ENCODE assay signal across 1 cellular context in the genomic region with DNA sequence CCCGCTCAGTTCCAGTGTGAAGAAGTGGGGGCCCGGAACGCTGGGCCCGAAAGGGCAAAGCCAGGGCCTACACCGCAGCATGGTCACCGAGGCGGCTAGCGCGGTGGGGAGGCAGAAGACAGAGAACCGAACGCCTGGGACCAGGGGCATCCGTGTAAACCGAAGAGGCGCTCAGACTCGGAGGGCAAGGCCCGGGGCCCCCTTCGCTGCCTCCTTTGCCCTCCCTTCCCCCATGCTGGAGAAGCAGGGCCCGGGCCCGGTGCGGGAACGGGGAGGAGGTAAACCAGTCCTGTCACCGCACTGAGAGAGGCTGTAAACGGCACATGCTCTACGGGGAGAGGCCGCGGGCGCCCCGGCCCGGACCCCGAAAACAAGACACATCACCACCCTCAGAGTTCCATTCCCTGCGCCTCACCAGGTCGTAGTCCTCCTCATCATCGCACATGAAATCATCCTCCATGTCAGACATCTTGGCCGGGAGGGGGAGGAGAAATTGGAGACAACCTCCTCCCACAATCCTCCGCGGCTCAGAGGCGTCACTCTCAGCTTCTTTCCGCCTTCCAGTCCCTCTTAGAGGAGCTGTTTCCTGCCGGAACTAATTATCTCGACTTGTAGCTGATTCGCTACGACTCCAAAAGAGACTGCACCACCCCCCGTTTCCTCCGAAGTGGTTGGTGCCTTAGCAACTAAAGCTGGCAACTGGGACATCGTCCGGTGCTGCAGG.
TF ChIP-seq lines count a peak whose summit lies in the region.

A gene (minus strand): TSS at position 490 of the 724 bp plus-strand sequence. CDS start 21 bp downstream, at position 469.

TF ChIP-seq in HepG2, 621 proteins besides CTCF, POLR2A, EP300 and RAD21 (continued from another document and continues in another):
- peak; percentile 55 for TF ChIP-seq AGO1 (IDR thresholded peaks at IDR 0.05; ENCODE audit: low read depth, low read length, poor library complexity, severe bottlenecking)
- no peak for TF ChIP-seq GPN1 (CRISPR knock-in tag; IDR thresholded peaks at IDR 0.05; ENCODE audit: borderline replicate concordance)
- no peak for TF ChIP-seq SRSF1 (optimal IDR thresholded peaks at IDR 0.05; ENCODE audit: low read depth, low read length)
- no peak; the same call in 1 of the 2 replicates for TF ChIP-seq ZNF556 (CRISPR knock-in tag; IDR thresholded peaks at IDR 0.05; ENCODE audit: borderline replicate concordance)
- TF ChIP-seq AGO2 (optimal IDR thresholded peaks at IDR 0.05; ENCODE audit: low read depth, low read length) = peak; percentile 55
- TF ChIP-seq XRCC5 (optimal IDR thresholded peaks at IDR 0.05; ENCODE audit: low read length) = peak; percentile 98
- TF ChIP-seq, protein P1, sequence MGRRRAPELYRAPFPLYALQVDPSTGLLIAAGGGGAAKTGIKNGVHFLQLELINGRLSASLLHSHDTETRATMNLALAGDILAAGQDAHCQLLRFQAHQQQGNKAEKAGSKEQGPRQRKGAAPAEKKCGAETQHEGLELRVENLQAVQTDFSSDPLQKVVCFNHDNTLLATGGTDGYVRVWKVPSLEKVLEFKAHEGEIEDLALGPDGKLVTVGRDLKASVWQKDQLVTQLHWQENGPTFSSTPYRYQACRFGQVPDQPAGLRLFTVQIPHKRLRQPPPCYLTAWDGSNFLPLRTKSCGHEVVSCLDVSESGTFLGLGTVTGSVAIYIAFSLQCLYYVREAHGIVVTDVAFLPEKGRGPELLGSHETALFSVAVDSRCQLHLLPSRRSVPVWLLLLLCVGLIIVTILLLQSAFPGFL (CRISPR knock-in tag; IDR thresholded peaks at IDR 0.05) = no peak
- TF ChIP-seq KDM1A (CRISPR knock-in tag; IDR thresholded peaks at IDR 0.05) = no peak
- TF ChIP-seq TAF1 (CRISPR knock-in tag; IDR thresholded peaks at IDR 0.05) = peak; percentile 70; the same call in 1 of the 2 replicates
- peak; percentile 53 for TF ChIP-seq TEAD3 (CRISPR knock-in tag; optimal IDR thresholded peaks at IDR 0.05; ENCODE audit: borderline replicate concordance)
- peak; percentile 83 for TF ChIP-seq ATF1 (CRISPR knock-in tag; IDR thresholded peaks at IDR 0.05)
- peak; percentile 77 for TF ChIP-seq SRF (IDR thresholded peaks at IDR 0.05; ENCODE audit: low read depth, low read length)
- TF ChIP-seq, protein P2, sequence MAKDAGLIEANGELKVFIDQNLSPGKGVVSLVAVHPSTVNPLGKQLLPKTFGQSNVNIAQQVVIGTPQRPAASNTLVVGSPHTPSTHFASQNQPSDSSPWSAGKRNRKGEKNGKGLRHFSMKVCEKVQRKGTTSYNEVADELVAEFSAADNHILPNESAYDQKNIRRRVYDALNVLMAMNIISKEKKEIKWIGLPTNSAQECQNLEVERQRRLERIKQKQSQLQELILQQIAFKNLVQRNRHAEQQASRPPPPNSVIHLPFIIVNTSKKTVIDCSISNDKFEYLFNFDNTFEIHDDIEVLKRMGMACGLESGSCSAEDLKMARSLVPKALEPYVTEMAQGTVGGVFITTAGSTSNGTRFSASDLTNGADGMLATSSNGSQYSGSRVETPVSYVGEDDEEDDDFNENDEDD (CRISPR knock-in tag; IDR thresholded peaks at IDR 0.05; ENCODE audit: borderline replicate concordance) = peak; percentile 27; the same call in 1 of the 2 replicates
- peak; percentile 59; the same call in 1 of the 2 replicates for TF ChIP-seq MTA1 (CRISPR knock-in tag; IDR thresholded peaks at IDR 0.05; ENCODE audit: borderline replicate concordance)
- peak; percentile 9 for TF ChIP-seq DNMT3B (CRISPR knock-in tag; conservative IDR thresholded peaks at IDR 0.05)
- no peak for TF ChIP-seq SSRP1 (CRISPR knock-in tag; IDR thresholded peaks at IDR 0.05)
- TF ChIP-seq GATAD2A (CRISPR knock-in tag; IDR thresholded peaks at IDR 0.05) = peak; percentile 87
- TF ChIP-seq, protein P3, sequence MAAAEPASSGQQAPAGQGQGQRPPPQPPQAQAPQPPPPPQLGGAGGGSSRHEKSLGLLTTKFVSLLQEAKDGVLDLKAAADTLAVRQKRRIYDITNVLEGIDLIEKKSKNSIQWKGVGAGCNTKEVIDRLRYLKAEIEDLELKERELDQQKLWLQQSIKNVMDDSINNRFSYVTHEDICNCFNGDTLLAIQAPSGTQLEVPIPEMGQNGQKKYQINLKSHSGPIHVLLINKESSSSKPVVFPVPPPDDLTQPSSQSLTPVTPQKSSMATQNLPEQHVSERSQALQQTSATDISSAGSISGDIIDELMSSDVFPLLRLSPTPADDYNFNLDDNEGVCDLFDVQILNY (CRISPR knock-in tag; conservative IDR thresholded peaks at IDR 0.05) = no peak
- TF ChIP-seq, protein P4, sequence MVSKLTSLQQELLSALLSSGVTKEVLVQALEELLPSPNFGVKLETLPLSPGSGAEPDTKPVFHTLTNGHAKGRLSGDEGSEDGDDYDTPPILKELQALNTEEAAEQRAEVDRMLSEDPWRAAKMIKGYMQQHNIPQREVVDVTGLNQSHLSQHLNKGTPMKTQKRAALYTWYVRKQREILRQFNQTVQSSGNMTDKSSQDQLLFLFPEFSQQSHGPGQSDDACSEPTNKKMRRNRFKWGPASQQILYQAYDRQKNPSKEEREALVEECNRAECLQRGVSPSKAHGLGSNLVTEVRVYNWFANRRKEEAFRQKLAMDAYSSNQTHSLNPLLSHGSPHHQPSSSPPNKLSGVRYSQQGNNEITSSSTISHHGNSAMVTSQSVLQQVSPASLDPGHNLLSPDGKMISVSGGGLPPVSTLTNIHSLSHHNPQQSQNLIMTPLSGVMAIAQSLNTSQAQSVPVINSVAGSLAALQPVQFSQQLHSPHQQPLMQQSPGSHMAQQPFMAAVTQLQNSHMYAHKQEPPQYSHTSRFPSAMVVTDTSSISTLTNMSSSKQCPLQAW (CRISPR knock-in tag; IDR thresholded peaks at IDR 0.05) = peak; percentile 86
- peak; percentile 93 for TF ChIP-seq ZNF430 (CRISPR knock-in tag; IDR thresholded peaks at IDR 0.05)
- TF ChIP-seq PRPF4 (IDR thresholded peaks at IDR 0.05; ENCODE audit: low read depth, low read length, poor library complexity, severe bottlenecking) = no peak
- TF ChIP-seq IRF2 (CRISPR knock-in tag; IDR thresholded peaks at IDR 0.05) = peak; percentile 97
- TF ChIP-seq, protein P5, sequence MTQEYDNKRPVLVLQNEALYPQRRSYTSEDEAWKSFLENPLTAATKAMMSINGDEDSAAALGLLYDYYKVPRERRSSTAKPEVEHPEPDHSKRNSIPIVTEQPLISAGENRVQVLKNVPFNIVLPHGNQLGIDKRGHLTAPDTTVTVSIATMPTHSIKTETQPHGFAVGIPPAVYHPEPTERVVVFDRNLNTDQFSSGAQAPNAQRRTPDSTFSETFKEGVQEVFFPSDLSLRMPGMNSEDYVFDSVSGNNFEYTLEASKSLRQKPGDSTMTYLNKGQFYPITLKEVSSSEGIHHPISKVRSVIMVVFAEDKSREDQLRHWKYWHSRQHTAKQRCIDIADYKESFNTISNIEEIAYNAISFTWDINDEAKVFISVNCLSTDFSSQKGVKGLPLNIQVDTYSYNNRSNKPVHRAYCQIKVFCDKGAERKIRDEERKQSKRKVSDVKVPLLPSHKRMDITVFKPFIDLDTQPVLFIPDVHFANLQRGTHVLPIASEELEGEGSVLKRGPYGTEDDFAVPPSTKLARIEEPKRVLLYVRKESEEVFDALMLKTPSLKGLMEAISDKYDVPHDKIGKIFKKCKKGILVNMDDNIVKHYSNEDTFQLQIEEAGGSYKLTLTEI (CRISPR knock-in tag; conservative IDR thresholded peaks at IDR 0.05) = no peak
- TF ChIP-seq YEATS2 (CRISPR knock-in tag; IDR thresholded peaks at IDR 0.05; ENCODE audit: borderline replicate concordance) = peak; percentile 96
- no peak for TF ChIP-seq MTF2 (CRISPR knock-in tag; IDR thresholded peaks at IDR 0.05; ENCODE audit: borderline replicate concordance)
- TF ChIP-seq, protein P6, sequence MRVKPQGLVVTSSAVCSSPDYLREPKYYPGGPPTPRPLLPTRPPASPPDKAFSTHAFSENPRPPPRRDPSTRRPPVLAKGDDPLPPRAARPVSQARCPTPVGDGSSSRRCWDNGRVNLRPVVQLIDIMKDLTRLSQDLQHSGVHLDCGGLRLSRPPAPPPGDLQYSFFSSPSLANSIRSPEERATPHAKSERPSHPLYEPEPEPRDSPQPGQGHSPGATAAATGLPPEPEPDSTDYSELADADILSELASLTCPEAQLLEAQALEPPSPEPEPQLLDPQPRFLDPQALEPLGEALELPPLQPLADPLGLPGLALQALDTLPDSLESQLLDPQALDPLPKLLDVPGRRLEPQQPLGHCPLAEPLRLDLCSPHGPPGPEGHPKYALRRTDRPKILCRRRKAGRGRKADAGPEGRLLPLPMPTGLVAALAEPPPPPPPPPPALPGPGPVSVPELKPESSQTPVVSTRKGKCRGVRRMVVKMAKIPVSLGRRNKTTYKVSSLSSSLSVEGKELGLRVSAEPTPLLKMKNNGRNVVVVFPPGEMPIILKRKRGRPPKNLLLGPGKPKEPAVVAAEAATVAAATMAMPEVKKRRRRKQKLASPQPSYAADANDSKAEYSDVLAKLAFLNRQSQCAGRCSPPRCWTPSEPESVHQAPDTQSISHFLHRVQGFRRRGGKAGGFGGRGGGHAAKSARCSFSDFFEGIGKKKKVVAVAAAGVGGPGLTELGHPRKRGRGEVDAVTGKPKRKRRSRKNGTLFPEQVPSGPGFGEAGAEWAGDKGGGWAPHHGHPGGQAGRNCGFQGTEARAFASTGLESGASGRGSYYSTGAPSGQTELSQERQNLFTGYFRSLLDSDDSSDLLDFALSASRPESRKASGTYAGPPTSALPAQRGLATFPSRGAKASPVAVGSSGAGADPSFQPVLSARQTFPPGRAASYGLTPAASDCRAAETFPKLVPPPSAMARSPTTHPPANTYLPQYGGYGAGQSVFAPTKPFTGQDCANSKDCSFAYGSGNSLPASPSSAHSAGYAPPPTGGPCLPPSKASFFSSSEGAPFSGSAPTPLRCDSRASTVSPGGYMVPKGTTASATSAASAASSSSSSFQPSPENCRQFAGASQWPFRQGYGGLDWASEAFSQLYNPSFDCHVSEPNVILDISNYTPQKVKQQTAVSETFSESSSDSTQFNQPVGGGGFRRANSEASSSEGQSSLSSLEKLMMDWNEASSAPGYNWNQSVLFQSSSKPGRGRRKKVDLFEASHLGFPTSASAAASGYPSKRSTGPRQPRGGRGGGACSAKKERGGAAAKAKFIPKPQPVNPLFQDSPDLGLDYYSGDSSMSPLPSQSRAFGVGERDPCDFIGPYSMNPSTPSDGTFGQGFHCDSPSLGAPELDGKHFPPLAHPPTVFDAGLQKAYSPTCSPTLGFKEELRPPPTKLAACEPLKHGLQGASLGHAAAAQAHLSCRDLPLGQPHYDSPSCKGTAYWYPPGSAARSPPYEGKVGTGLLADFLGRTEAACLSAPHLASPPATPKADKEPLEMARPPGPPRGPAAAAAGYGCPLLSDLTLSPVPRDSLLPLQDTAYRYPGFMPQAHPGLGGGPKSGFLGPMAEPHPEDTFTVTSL (CRISPR knock-in tag; IDR thresholded peaks at IDR 0.05; ENCODE audit: borderline replicate concordance) = no peak
- no peak for TF ChIP-seq ADNP (CRISPR knock-in tag; IDR thresholded peaks at IDR 0.05)
- TF ChIP-seq, protein P7, sequence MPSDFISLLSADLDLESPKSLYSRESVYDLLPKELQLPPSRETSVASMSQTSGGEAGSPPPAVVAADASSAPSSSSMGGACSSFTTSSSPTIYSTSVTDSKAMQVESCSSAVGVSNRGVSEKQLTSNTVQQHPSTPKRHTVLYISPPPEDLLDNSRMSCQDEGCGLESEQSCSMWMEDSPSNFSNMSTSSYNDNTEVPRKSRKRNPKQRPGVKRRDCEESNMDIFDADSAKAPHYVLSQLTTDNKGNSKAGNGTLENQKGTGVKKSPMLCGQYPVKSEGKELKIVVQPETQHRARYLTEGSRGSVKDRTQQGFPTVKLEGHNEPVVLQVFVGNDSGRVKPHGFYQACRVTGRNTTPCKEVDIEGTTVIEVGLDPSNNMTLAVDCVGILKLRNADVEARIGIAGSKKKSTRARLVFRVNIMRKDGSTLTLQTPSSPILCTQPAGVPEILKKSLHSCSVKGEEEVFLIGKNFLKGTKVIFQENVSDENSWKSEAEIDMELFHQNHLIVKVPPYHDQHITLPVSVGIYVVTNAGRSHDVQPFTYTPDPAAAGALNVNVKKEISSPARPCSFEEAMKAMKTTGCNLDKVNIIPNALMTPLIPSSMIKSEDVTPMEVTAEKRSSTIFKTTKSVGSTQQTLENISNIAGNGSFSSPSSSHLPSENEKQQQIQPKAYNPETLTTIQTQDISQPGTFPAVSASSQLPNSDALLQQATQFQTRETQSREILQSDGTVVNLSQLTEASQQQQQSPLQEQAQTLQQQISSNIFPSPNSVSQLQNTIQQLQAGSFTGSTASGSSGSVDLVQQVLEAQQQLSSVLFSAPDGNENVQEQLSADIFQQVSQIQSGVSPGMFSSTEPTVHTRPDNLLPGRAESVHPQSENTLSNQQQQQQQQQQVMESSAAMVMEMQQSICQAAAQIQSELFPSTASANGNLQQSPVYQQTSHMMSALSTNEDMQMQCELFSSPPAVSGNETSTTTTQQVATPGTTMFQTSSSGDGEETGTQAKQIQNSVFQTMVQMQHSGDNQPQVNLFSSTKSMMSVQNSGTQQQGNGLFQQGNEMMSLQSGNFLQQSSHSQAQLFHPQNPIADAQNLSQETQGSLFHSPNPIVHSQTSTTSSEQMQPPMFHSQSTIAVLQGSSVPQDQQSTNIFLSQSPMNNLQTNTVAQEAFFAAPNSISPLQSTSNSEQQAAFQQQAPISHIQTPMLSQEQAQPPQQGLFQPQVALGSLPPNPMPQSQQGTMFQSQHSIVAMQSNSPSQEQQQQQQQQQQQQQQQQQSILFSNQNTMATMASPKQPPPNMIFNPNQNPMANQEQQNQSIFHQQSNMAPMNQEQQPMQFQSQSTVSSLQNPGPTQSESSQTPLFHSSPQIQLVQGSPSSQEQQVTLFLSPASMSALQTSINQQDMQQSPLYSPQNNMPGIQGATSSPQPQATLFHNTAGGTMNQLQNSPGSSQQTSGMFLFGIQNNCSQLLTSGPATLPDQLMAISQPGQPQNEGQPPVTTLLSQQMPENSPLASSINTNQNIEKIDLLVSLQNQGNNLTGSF (CRISPR knock-in tag; IDR thresholded peaks at IDR 0.05) = no peak; the same call in 1 of the 2 replicates
- peak; percentile 52; the same call in 1 of the 2 replicates for TF ChIP-seq MYC (CRISPR knock-in tag; IDR thresholded peaks at IDR 0.05; ENCODE audit: borderline replicate concordance)
- peak; percentile 57; the same call in 1 of the 2 replicates for TF ChIP-seq ZSCAN21 (CRISPR knock-in tag; IDR thresholded peaks at IDR 0.05; ENCODE audit: borderline replicate concordance)
- TF ChIP-seq ZKSCAN1 (IDR thresholded peaks at IDR 0.05; ENCODE audit: low read length) = 0 out of 2 replicates have a peak, but pooled peaks have one; percentile 38
- TF ChIP-seq NFYB (CRISPR knock-in tag; IDR thresholded peaks at IDR 0.05) = peak; percentile 59
- peak; percentile 57; the same call in 1 of the 2 replicates for TF ChIP-seq FOXO1 (CRISPR knock-in tag; IDR thresholded peaks at IDR 0.05)
- TF ChIP-seq SAFB2 (CRISPR knock-in tag; IDR thresholded peaks at IDR 0.05; ENCODE audit: borderline replicate concordance, low read depth) = peak; percentile 49; the same call in 1 of the 2 replicates
- peak; percentile 79; the same call in 1 of the 2 replicates for TF ChIP-seq ZNF747 (CRISPR knock-in tag; IDR thresholded peaks at IDR 0.05; ENCODE audit: borderline replicate concordance)
